13 cellular contexts compared by ENCODE assay signal in genomic region chr7:22386206-22386858, GRCh38. TPM values are rescaled to one million over a fixed set of nuclear protein-coding genes. Genes with fewer than 3 reads are reported as not detected.
DNase-seq lines count a peak whose midpoint lies in the region; ATAC-seq lines count a peak whose summit lies in the region.
"Had no signal": no experiment of that assay in that cellular context is flagged by ENCODE, and none has a peak within 500 bp of the region (broad histone marks: within the 10 kb centered on the region; RNA-seq: fewer than 3 reads in every experiment).

No MANE protein-coding gene starts in this region.

- H3K27ac ChIP-seq in temporal lobe (ENCODE audit: low read depth, low read length) = peak overlapping the region; percentile 38
- H3K27ac ChIP-seq: suprapubic skin had no signal

- peak; percentile 60 for ATAC-seq in GM19023 (IDR thresholded peaks at IDR 0.05; ENCODE audit: unreplicated experiment)
- peak; percentile 50 for ATAC-seq in GM21723 (IDR thresholded peaks at IDR 0.05; ENCODE audit: unreplicated experiment)
- peak; percentile 43 for ATAC-seq in HG03139 (IDR thresholded peaks at IDR 0.05; ENCODE audit: unreplicated experiment)
- ATAC-seq: activated CD8-positive, alpha-beta T cell treated with anti-CD3 and anti-CD28 coated beads for 36 hours; left cardiac atrium; natural killer cell had no signal

- no peak for DNase-seq in islet precursor cell
- no peak for DNase-seq in NCI-H1694 treated with DMSO at 0.1 percent for 48 hours (lab: John Stamatoyannopoulos, UW)
- DNase-seq in dedifferentiated amniotic fluid mesenchymal stem cell (ENCODE audit: extremely low spot score) = no peak
- DNase-seq: activated CD8-positive, alpha-beta T cell treated with anti-CD3 and anti-CD28 coated beads for 36 hours; activated gamma-delta T cell treated with Interleukin-2 at 50 U/mL for 16 hours; CD8-positive, alpha-beta memory T cell; left cardiac atrium; natural killer cell had no signal

RNA-seq across cellular contexts. Expression of gene RAPGEF5, which starts 29.4 kb away (rescaled TPM):
- total RNA-seq in temporal lobe = 64.7 TPM
